ENCODE assay signal across 13 cellular contexts in genomic region chr13:49517461-49517860, GRCh38. TPM values are rescaled to one million over a fixed set of nuclear protein-coding genes. Genes with fewer than 3 reads are reported as not detected.
DNase-seq lines count a peak whose midpoint lies in the region; ATAC-seq and TF ChIP-seq lines count a peak whose summit lies in the region.
"Had no signal": no experiment of that assay in that cellular context is flagged by ENCODE, and none has a peak within 500 bp of the region (broad histone marks: within the 10 kb centered on the region; RNA-seq: fewer than 3 reads in every experiment).

No MANE protein-coding gene starts in this region.

- peak; percentile 71 for ATAC-seq in WTC11
- no peak for ATAC-seq in GM18502 (IDR thresholded peaks at IDR 0.05; ENCODE audit: poor library complexity, unreplicated experiment)

- H3K27me3 ChIP-seq in left ventricle myocardium inferior (ENCODE audit: low read depth) (no peaks in the 10 kb centered on the region), tibial nerve (no peaks in the 10 kb centered on the region), MM.1S (replicated peaks; ENCODE audit: insufficient read depth, low read length) (no peaks in the 10 kb centered on the region)
- H3K27me3 ChIP-seq: BLaER1 treated with 17β-estradiol and CSF1 and Interleukin-3, amounts not matched to agents 10 nM and 100 nM; pancreas; SJCRH30 had no signal

- H3K9ac ChIP-seq in MM.1S (ENCODE audit: low read length), result no peak overlapping the region
- H3K9ac ChIP-seq: BLaER1 treated with 17β-estradiol and CSF1 and Interleukin-3, amounts not matched to agents 10 nM and 100 nM had no signal

- 46 to 57% methylated on average over 6 of the region's 6 CpGs for WGBS in tibial nerve, 2 donors

- DNase-seq in activated CD8-positive, alpha-beta memory T cell treated with anti-CD3 and anti-CD28 coated beads, Interleukin-2, amount 50 U/mL, for 4 hours, result peak; percentile 30
- DNase-seq in activated CD8-positive, alpha-beta memory T cell treated with anti-CD3 and anti-CD28 coated beads, Interleukin-2, amount 50 U/mL, for 48 hours, result no peak
- DNase-seq in WTC11 (ENCODE audit: low spot score) (peak; percentile 23), left ventricle myocardium inferior (no peak), tibial nerve (ENCODE audit: low spot score in 2 of 2) (no peak), MM.1S (no peak)
- DNase-seq in T-helper 2 cell treated with Interferon-gamma antibody and Interleukin-4, amounts not matched to agents 5 μg/mL and 100 μg/mL, for 36 hours (ENCODE audit: low spot score), result no peak
- DNase-seq: NCI-H2029, pancreas had no signal

- H3K36me3 Mint-ChIP-seq in WTC11, result no peaks in the 10 kb centered on the region
- H3K36me3 Mint-ChIP-seq in T-helper 2 cell treated with Interferon-gamma antibody and Interleukin-4, amounts not matched to agents 5 μg/mL and 100 μg/mL, for 36 hours (ENCODE audit: low read depth), result peaks cover 57% of the 10 kb centered on the region

- no peak overlapping the region for H3K27ac Mint-ChIP-seq in WTC11
- no peak overlapping the region for H3K27ac Mint-ChIP-seq in T-helper 2 cell treated with Interferon-gamma antibody and Interleukin-4, amounts not matched to agents 5 μg/mL and 100 μg/mL, for 36 hours

- POLR2A ChIA-PET in WTC11 (lab: Charles Lee), result no interaction called here

- no peaks in the 10 kb centered on the region for H3K79me2 ChIP-seq in MM.1S (ENCODE audit: low read length)

- TF ChIP-seq EP300 in tibial nerve (IDR thresholded peaks at IDR 0.05), result no peak

- H3K4me3 ChIP-seq in left ventricle myocardium inferior (no peak overlapping the region), tibial nerve (no peak overlapping the region), MM.1S (ENCODE audit: low read length) (no peak overlapping the region)
- H3K4me3 ChIP-seq: BLaER1 treated with 17β-estradiol and CSF1 and Interleukin-3, amounts not matched to agents 10 nM and 100 nM; pancreas; SJCRH30 had no signal

- TF ChIP-seq POLR2A in tibial nerve (IDR thresholded peaks at IDR 0.05), result no peak

- H3K27me3 Mint-ChIP-seq in WTC11 (ENCODE audit: low read depth), result no peaks in the 10 kb centered on the region
- no peaks in the 10 kb centered on the region for H3K27me3 Mint-ChIP-seq in T-helper 2 cell treated with Interferon-gamma antibody and Interleukin-4, amounts not matched to agents 5 μg/mL and 100 μg/mL, for 36 hours (ENCODE audit: low read depth)
- H3K27me3 Mint-ChIP-seq: brain had no signal

- intact Hi-C loops in left ventricle myocardium inferior (cut with micrococcal nuclease), result no loop called here

- H3K36me3 ChIP-seq in left ventricle myocardium inferior (peaks cover 65% of the 10 kb centered on the region), tibial nerve (peaks cover 0 to 74% (median 7%) of the 10 kb centered on the region in 3 donors), MM.1S (replicated peaks; ENCODE audit: insufficient read depth, low read length) (no peaks in the 10 kb centered on the region)
- H3K36me3 ChIP-seq: SJCRH30 had no signal

- no peaks in the 10 kb centered on the region for H3K9me3 Mint-ChIP-seq in WTC11
- no peaks in the 10 kb centered on the region for H3K9me3 Mint-ChIP-seq in T-helper 2 cell treated with Interferon-gamma antibody and Interleukin-4, amounts not matched to agents 5 μg/mL and 100 μg/mL, for 36 hours
- H3K9me3 Mint-ChIP-seq: brain had no signal

- no peaks in the 10 kb centered on the region for H3K9me2 ChIP-seq in MM.1S (replicated peaks; ENCODE audit: insufficient read depth, low read length)

- no peak overlapping the region for H3K4me2 ChIP-seq in MM.1S (ENCODE audit: low read depth, low read length)
- H3K4me2 ChIP-seq: BLaER1 treated with 17β-estradiol and CSF1 and Interleukin-3, amounts not matched to agents 10 nM and 100 nM had no signal

- no peak for TF ChIP-seq CTCF in WTC11 (IDR thresholded peaks at IDR 0.05)
- peak; percentile 45 for TF ChIP-seq CTCF in left ventricle myocardium inferior (IDR thresholded peaks at IDR 0.05; ENCODE audit: borderline replicate concordance)
- TF ChIP-seq CTCF in tibial nerve (IDR thresholded peaks at IDR 0.05), result peak; percentile 23 to 57 (median 44)
- no peak for TF ChIP-seq CTCF in MM.1S (IDR thresholded peaks at IDR 0.05; ENCODE audit: low read length)

- no peaks in the 10 kb centered on the region for H4K20me1 ChIP-seq in MM.1S (ENCODE audit: insufficient read depth, low read length)

- CTCF ChIA-PET in WTC11 (lab: Charles Lee), result interaction anchor here (1.3 kb wide), 1 partner anchor 90 kb away, joined by 3 read pairs; no protein-coding TSS in a partner anchor

- no peaks in the 10 kb centered on the region for H3K9me3 ChIP-seq in left ventricle myocardium inferior (replicated peaks)
- no peaks in the 10 kb centered on the region for H3K9me3 ChIP-seq in tibial nerve
- no peaks in the 10 kb centered on the region for H3K9me3 ChIP-seq in MM.1S (replicated peaks; ENCODE audit: insufficient read depth, low read length)
- H3K9me3 ChIP-seq: BLaER1 treated with 17β-estradiol and CSF1 and Interleukin-3, amounts not matched to agents 10 nM and 100 nM; pancreas; SJCRH30 had no signal

- no peaks in the 10 kb centered on the region for H3F3A ChIP-seq in MM.1S (ENCODE audit: insufficient read depth, low read length)

- H3K4me1 Mint-ChIP-seq in WTC11, result no peaks in the 10 kb centered on the region
- peaks cover 2% of the 10 kb centered on the region for H3K4me1 Mint-ChIP-seq in T-helper 2 cell treated with Interferon-gamma antibody and Interleukin-4, amounts not matched to agents 5 μg/mL and 100 μg/mL, for 36 hours (ENCODE audit: low read depth)
- H3K4me1 Mint-ChIP-seq: brain had no signal

- H2AFZ ChIP-seq in MM.1S (ENCODE audit: low read length), result no peak overlapping the region

- H3K27ac ChIP-seq in left ventricle myocardium inferior (replicated peaks) (no peak overlapping the region), tibial nerve (peak overlapping the region in 1 of 4 donors; percentile 30), MM.1S (ENCODE audit: low read length) (no peak overlapping the region)
- H3K27ac ChIP-seq: pancreas, SJCRH30 had no signal

- H3K4me1 ChIP-seq in left ventricle myocardium inferior, result peaks cover 23% of the 10 kb centered on the region
- H3K4me1 ChIP-seq in tibial nerve, result peaks cover 0 to 16% (median 3%) of the 10 kb centered on the region in 4 donors
- H3K4me1 ChIP-seq in MM.1S (ENCODE audit: low read length), result no peaks in the 10 kb centered on the region
- H3K4me1 ChIP-seq: pancreas, SJCRH30 had no signal

- H3K4me3 Mint-ChIP-seq in WTC11, result no peak overlapping the region
- no peak overlapping the region for H3K4me3 Mint-ChIP-seq in T-helper 2 cell treated with Interferon-gamma antibody and Interleukin-4, amounts not matched to agents 5 μg/mL and 100 μg/mL, for 36 hours
- H3K4me3 Mint-ChIP-seq: brain had no signal

TF ChIP-seq in WTC11, 78 proteins besides CTCF, POLR2A, EP300 and RAD21 (continues in another document):
- TF ChIP-seq ZNF512 (CRISPR knock-in tag; IDR thresholded peaks at IDR 0.05; ENCODE audit: borderline replicate concordance), result no peak
- TF ChIP-seq FOXJ3 (CRISPR knock-in tag; IDR thresholded peaks at IDR 0.05; ENCODE audit: borderline replicate concordance), result no peak
- TF ChIP-seq E2F4 (CRISPR knock-in tag; IDR thresholded peaks at IDR 0.05; ENCODE audit: borderline replicate concordance, low read depth), result no peak
- TF ChIP-seq RORB (CRISPR knock-in tag; IDR thresholded peaks at IDR 0.05), result no peak
- no peak for TF ChIP-seq ELF4 (CRISPR knock-in tag; IDR thresholded peaks at IDR 0.05; ENCODE audit: low read depth)

RNA-seq across cellular contexts. Expression of gene PHF11, which starts 21.7 kb away (rescaled TPM):
- 9.3 to 11.9 TPM (median 10.8 TPM) in 3 replicates for total RNA-seq in WTC11 (2021)
- 15.1 TPM for total RNA-seq in left ventricle myocardium inferior
- 10 to 100 TPM; 25.3 to 51.4 (median 37.6) TPM for total RNA-seq in tibial nerve
- total RNA-seq: SJCRH30 had no signal

Comparison
In these comparisons a context has a peak if more than half of its experiments do, and no peak if none do; other contexts are left out.
1. DNase-seq: peak in activated CD8-positive, alpha-beta memory T cell treated with anti-CD3 and anti-CD28 coated beads, Interleukin-2, amount 50 U/mL, for 4 hours (single experiment) and WTC11 (single experiment); none in activated CD8-positive, alpha-beta memory T cell treated with anti-CD3 and anti-CD28 coated beads, Interleukin-2, amount 50 U/mL, for 48 hours (single experiment), left ventricle myocardium inferior (single experiment), tibial nerve (0 of 2), T-helper 2 cell treated with Interferon-gamma antibody and Interleukin-4, amounts not matched to agents 5 μg/mL and 100 μg/mL, for 36 hours (single experiment) and MM.1S (single experiment).
2. CTCF ChIP-seq: peak in left ventricle myocardium inferior (single experiment) and tibial nerve (5 of 5); none in WTC11 (single experiment) and MM.1S (single experiment).